In the genomic region with DNA sequence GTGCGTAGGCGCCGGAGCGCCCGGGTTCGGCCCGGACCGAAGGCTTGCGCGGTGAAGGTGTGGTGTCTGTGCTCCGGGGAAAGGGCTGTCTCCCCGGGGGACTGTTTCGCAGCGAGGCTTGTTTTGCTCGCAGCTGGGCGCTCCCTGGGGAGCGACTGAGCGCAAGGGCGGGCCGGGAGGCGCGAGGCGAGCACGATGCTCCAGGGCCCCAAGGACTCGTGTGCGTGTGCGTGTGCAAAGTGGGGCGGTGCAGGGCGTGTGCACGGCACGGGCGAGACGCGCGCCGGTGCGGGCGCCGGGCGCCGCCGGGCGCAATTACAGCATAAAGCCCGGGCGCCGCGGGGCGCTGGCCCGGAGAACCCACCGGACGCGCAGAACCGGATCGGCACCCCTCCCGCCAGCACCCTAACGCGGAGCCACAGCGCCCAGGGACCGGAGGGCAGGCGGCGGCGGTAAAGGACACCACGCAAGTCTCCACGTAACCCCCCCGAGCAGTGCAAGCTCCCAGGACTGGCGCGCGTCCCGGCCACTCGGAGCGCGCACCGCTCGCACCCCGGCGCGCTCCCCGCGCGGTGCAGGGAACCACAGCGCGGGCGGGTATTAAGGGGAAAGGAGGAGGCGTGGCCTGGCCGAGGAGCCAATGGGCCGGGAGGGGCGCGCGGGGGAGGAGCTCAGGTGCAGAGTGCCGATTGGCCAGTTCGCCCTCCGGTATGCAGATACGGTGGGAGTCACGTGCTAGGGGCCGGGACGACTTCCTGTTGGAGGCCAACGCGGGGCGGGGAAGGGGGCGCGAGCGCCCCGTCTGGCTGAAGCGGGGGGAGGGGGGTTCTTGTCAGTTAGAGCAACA, we compare ENCODE assay signal across 1 cellular context.
TF ChIP-seq lines count a peak whose summit lies in the region.

A gene with protein sequence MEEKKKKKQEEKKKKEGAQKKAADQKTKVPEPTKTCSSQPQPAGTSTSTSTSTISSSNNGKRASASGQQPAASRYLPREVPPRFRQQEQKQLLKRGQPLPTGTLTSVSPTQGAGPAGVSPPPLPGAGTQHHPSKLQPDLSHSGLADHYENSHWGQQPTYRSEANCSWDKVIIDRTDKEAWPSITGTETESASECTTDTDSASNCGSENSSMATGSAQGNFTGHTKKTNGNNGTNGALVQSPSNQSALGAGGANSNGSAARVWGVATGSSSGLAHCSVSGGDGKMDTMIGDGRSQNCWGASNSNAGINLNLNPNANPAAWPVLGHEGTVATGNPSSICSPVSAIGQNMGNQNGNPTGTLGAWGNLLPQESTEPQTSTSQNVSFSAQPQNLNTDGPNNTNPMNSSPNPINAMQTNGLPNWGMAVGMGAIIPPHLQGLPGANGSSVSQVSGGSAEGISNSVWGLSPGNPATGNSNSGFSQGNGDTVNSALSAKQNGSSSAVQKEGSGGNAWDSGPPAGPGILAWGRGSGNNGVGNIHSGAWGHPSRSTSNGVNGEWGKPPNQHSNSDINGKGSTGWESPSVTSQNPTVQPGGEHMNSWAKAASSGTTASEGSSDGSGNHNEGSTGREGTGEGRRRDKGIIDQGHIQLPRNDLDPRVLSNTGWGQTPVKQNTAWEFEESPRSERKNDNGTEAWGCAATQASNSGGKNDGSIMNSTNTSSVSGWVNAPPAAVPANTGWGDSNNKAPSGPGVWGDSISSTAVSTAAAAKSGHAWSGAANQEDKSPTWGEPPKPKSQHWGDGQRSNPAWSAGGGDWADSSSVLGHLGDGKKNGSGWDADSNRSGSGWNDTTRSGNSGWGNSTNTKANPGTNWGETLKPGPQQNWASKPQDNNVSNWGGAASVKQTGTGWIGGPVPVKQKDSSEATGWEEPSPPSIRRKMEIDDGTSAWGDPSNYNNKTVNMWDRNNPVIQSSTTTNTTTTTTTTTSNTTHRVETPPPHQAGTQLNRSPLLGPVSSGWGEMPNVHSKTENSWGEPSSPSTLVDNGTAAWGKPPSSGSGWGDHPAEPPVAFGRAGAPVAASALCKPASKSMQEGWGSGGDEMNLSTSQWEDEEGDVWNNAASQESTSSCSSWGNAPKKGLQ (N-terminal part only) (plus strand): TSS at position 835 of the 847 bp plus-strand sequence. CDS start 45,504 bp downstream, outside the sequence.

TF ChIP-seq in HepG2, 621 proteins besides CTCF, POLR2A, EP300 and RAD21 (continued from another document and continues in another):
- TF ChIP-seq, protein P1, sequence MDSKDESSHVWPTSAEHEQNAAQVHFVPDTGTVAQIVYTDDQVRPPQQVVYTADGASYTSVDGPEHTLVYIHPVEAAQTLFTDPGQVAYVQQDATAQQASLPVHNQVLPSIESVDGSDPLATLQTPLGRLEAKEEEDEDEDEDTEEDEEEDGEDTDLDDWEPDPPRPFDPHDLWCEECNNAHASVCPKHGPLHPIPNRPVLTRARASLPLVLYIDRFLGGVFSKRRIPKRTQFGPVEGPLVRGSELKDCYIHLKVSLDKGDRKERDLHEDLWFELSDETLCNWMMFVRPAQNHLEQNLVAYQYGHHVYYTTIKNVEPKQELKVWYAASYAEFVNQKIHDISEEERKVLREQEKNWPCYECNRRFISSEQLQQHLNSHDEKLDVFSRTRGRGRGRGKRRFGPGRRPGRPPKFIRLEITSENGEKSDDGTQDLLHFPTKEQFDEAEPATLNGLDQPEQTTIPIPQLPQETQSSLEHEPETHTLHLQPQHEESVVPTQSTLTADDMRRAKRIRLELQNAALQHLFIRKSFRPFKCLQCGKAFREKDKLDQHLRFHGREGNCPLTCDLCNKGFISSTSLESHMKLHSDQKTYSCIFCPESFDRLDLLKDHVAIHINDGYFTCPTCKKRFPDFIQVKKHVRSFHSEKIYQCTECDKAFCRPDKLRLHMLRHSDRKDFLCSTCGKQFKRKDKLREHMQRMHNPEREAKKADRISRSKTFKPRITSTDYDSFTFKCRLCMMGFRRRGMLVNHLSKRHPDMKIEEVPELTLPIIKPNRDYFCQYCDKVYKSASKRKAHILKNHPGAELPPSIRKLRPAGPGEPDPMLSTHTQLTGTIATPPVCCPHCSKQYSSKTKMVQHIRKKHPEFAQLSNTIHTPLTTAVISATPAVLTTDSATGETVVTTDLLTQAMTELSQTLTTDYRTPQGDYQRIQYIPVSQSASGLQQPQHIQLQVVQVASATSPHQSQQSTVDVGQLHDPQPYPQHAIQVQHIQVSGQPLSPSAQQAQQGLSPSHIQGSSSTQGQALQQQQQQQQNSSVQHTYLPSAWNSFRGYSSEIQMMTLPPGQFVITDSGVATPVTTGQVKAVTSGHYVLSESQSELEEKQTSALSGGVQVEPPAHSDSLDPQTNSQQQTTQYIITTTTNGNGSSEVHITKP (CRISPR knock-in tag; IDR thresholded peaks at IDR 0.05; ENCODE audit: low read depth), result 0 out of 2 replicates have a peak, but pooled peaks have one; percentile 47
- TF ChIP-seq TRIM24 (CRISPR knock-in tag; IDR thresholded peaks at IDR 0.05) (no peak), PHF5A (CRISPR knock-in tag; IDR thresholded peaks at IDR 0.05; ENCODE audit: low read depth, unreplicated experiment) (peak; percentile 50), CBX5 (CRISPR knock-in tag; IDR thresholded peaks at IDR 0.05; ENCODE audit: borderline replicate concordance) (peak; percentile 29; the same call in 1 of the 2 replicates), ATM (IDR thresholded peaks at IDR 0.05; ENCODE audit: borderline replicate concordance) (no peak), ELF3 (CRISPR knock-in tag; IDR thresholded peaks at IDR 0.05) (peak; percentile 80), ZNF446 (CRISPR knock-in tag; IDR thresholded peaks at IDR 0.05) (no peak; the same call in 1 of the 2 replicates), ZNF207 (IDR thresholded peaks at IDR 0.05; ENCODE audit: borderline replicate concordance) (no peak), PAWR (CRISPR knock-in tag; IDR thresholded peaks at IDR 0.05; ENCODE audit: borderline replicate concordance) (no peak; the same call in 1 of the 2 replicates), MIXL1 (CRISPR knock-in tag; IDR thresholded peaks at IDR 0.05) (no peak), AKAP8 (CRISPR knock-in tag; IDR thresholded peaks at IDR 0.05) (peak; percentile 84), ZMYM3 (CRISPR knock-in tag; IDR thresholded peaks at IDR 0.05) (no peak), SRSF1 (optimal IDR thresholded peaks at IDR 0.05; ENCODE audit: low read depth, low read length) (peak; percentile 81), ZZZ3 (CRISPR knock-in tag; IDR thresholded peaks at IDR 0.05; ENCODE audit: borderline replicate concordance) (no peak), SNRNP70 (IDR thresholded peaks at IDR 0.05; ENCODE audit: low read depth, low read length) (no peak; the same call in 1 of the 2 replicates), ZNF329 (CRISPR knock-in tag; IDR thresholded peaks at IDR 0.05; ENCODE audit: low read depth) (peak; percentile 93), MED1 (CRISPR knock-in tag; IDR thresholded peaks at IDR 0.05) (peak; percentile 77), TGIF2 (CRISPR knock-in tag; IDR thresholded peaks at IDR 0.05) (peak; percentile 96), ZNF234 (CRISPR knock-in tag; conservative IDR thresholded peaks at IDR 0.05) (0 out of 2 replicates have a peak, but pooled peaks have one; percentile 63), ZNF570 (CRISPR knock-in tag; IDR thresholded peaks at IDR 0.05; ENCODE audit: borderline replicate concordance) (peak; percentile 74; the same call in 1 of the 2 replicates), SOX5 (CRISPR knock-in tag; IDR thresholded peaks at IDR 0.05; ENCODE audit: borderline replicate concordance) (peak; percentile 43; the same call in 1 of the 2 replicates), U2AF1 (optimal IDR thresholded peaks at IDR 0.05; ENCODE audit: low read depth, low read length) (no peak), CBX2 (IDR thresholded peaks at IDR 0.05; ENCODE audit: low read depth, low read length) (no peak), CBX2 (CRISPR knock-in tag; IDR thresholded peaks at IDR 0.05; ENCODE audit: low read depth) (peak; percentile 25; the same call in 1 of the 2 replicates), NFE2L2 (IDR thresholded peaks at IDR 0.05; ENCODE audit: low read length) (no peak)
- TF ChIP-seq, protein P2, sequence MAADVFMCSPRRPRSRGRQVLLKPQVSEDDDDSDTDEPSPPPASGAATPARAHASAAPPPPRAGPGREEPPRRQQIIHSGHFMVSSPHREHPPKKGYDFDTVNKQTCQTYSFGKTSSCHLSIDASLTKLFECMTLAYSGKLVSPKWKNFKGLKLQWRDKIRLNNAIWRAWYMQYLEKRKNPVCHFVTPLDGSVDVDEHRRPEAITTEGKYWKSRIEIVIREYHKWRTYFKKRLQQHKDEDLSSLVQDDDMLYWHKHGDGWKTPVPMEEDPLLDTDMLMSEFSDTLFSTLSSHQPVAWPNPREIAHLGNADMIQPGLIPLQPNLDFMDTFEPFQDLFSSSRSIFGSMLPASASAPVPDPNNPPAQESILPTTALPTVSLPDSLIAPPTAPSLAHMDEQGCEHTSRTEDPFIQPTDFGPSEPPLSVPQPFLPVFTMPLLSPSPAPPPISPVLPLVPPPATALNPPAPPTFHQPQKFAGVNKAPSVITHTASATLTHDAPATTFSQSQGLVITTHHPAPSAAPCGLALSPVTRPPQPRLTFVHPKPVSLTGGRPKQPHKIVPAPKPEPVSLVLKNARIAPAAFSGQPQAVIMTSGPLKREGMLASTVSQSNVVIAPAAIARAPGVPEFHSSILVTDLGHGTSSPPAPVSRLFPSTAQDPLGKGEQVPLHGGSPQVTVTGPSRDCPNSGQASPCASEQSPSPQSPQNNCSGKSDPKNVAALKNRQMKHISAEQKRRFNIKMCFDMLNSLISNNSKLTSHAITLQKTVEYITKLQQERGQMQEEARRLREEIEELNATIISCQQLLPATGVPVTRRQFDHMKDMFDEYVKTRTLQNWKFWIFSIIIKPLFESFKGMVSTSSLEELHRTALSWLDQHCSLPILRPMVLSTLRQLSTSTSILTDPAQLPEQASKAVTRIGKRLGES (CRISPR knock-in tag; IDR thresholded peaks at IDR 0.05; ENCODE audit: borderline replicate concordance), result peak; percentile 73; the same call in 1 of the 2 replicates
- TF ChIP-seq, protein P3, sequence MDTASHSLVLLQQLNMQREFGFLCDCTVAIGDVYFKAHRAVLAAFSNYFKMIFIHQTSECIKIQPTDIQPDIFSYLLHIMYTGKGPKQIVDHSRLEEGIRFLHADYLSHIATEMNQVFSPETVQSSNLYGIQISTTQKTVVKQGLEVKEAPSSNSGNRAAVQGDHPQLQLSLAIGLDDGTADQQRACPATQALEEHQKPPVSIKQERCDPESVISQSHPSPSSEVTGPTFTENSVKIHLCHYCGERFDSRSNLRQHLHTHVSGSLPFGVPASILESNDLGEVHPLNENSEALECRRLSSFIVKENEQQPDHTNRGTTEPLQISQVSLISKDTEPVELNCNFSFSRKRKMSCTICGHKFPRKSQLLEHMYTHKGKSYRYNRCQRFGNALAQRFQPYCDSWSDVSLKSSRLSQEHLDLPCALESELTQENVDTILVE (CRISPR knock-in tag; IDR thresholded peaks at IDR 0.05), result no peak
- TF ChIP-seq, protein P4, sequence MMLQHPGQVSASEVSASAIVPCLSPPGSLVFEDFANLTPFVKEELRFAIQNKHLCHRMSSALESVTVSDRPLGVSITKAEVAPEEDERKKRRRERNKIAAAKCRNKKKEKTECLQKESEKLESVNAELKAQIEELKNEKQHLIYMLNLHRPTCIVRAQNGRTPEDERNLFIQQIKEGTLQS (CRISPR knock-in tag; IDR thresholded peaks at IDR 0.05), result peak; percentile 37
- TF ChIP-seq, protein P5, sequence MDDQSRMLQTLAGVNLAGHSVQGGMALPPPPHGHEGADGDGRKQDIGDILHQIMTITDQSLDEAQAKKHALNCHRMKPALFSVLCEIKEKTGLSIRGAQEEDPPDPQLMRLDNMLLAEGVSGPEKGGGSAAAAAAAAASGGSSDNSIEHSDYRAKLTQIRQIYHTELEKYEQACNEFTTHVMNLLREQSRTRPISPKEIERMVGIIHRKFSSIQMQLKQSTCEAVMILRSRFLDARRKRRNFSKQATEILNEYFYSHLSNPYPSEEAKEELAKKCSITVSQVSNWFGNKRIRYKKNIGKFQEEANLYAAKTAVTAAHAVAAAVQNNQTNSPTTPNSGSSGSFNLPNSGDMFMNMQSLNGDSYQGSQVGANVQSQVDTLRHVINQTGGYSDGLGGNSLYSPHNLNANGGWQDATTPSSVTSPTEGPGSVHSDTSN (CRISPR knock-in tag; IDR thresholded peaks at IDR 0.05; ENCODE audit: borderline replicate concordance), result no peak
- TF ChIP-seq, protein P6, sequence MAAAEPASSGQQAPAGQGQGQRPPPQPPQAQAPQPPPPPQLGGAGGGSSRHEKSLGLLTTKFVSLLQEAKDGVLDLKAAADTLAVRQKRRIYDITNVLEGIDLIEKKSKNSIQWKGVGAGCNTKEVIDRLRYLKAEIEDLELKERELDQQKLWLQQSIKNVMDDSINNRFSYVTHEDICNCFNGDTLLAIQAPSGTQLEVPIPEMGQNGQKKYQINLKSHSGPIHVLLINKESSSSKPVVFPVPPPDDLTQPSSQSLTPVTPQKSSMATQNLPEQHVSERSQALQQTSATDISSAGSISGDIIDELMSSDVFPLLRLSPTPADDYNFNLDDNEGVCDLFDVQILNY (CRISPR knock-in tag; conservative IDR thresholded peaks at IDR 0.05), result peak; percentile 68; the same call in 1 of the 2 replicates
- TF ChIP-seq, protein P7, sequence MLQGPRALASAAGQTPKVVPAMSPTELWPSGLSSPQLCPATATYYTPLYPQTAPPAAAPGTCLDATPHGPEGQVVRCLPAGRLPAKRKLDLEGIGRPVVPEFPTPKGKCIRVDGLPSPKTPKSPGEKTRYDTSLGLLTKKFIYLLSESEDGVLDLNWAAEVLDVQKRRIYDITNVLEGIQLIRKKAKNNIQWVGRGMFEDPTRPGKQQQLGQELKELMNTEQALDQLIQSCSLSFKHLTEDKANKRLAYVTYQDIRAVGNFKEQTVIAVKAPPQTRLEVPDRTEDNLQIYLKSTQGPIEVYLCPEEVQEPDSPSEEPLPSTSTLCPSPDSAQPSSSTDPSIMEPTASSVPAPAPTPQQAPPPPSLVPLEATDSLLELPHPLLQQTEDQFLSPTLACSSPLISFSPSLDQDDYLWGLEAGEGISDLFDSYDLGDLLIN (CRISPR knock-in tag; IDR thresholded peaks at IDR 0.05; ENCODE audit: borderline replicate concordance), result peak; percentile 11
- TF ChIP-seq, protein P8, sequence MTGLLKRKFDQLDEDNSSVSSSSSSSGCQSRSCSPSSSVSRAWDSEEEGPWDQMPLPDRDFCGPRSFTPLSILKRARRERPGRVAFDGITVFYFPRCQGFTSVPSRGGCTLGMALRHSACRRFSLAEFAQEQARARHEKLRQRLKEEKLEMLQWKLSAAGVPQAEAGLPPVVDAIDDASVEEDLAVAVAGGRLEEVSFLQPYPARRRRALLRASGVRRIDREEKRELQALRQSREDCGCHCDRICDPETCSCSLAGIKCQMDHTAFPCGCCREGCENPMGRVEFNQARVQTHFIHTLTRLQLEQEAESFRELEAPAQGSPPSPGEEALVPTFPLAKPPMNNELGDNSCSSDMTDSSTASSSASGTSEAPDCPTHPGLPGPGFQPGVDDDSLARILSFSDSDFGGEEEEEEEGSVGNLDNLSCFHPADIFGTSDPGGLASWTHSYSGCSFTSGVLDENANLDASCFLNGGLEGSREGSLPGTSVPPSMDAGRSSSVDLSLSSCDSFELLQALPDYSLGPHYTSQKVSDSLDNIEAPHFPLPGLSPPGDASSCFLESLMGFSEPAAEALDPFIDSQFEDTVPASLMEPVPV (CRISPR knock-in tag; IDR thresholded peaks at IDR 0.05), result peak; percentile 84
- TF ChIP-seq, protein P9, sequence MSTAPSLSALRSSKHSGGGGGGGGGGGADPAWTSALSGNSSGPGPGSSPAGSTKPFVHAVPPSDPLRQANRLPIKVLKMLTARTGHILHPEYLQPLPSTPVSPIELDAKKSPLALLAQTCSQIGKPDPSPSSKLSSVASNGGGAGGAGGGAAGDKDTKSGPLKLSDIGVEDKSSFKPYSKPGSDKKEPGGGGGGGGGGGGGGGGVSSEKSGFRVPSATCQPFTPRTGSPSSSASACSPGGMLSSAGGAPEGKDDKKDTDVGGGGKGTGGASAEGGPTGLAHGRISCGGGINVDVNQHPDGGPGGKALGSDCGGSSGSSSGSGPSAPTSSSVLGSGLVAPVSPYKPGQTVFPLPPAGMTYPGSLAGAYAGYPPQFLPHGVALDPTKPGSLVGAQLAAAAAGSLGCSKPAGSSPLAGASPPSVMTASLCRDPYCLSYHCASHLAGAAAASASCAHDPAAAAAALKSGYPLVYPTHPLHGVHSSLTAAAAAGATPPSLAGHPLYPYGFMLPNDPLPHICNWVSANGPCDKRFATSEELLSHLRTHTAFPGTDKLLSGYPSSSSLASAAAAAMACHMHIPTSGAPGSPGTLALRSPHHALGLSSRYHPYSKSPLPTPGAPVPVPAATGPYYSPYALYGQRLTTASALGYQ (CRISPR knock-in tag; IDR thresholded peaks at IDR 0.05), result peak; percentile 79; the same call in 1 of the 2 replicates
